Comparison of ENCODE assay signal across 8 cellular contexts in the genomic region with DNA sequence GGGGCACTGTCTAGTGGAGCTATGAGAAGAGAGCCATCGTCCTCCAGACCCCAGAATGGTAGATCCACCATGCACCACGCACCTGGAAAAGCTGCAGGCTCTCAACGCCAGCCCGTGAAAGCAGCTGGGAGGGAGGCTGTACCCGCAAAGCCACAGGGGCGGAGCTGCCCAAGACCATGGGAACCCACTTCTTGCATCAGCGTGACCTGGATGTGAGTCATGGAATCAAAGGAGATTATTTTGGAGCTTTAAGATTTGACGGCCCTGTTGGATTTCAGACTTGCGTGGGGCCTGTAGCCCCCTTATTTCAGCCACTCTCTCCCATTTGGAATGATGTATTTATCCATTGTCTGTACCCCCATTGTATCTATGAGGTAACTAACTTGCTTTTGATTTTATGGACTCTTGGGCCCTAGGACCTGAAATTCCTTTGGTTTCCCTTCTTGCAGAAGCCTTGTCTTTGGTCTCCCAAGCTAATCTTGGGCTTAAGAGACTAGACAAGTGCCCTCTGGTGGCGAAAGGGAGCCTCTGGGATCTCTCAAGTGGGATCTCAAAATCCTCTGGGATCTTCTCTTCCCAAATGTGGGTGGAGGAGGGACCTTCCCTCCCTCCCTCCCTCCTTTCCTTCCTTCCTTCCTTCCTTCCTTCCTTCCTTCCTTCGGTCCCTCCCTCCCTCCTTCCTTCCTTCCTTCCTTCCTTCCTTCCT. TPM values are rescaled to one million over a fixed set of nuclear protein-coding genes. Genes with fewer than 3 reads are reported as not detected.
DNase-seq lines count a peak whose midpoint lies in the region; ATAC-seq and TF ChIP-seq lines count a peak whose summit lies in the region.

No MANE protein-coding gene starts in this region.

- H3K4me1 ChIP-seq in SJSA1 (replicated peaks), result no peaks in the 10 kb centered on the region

- H3K27me3 ChIP-seq in SJSA1 (replicated peaks), result no peaks in the 10 kb centered on the region

- H3K4me3 Mint-ChIP-seq in T-helper 2 cell treated with Interferon-gamma antibody and Interleukin-4, amounts not matched to agents 5 μg/mL and 100 μg/mL, for 36 hours, result no peak overlapping the region

- ATAC-seq in GM18502 (IDR thresholded peaks at IDR 0.05; ENCODE audit: poor library complexity, unreplicated experiment), result no peak
- ATAC-seq in stimulated activated naive CD8-positive, alpha-beta T cell treated with anti-CD3 and anti-CD28 coated beads, Interleukin-15, Interleukin-2, amounts not matched to agents 100 U/mL and 50 U/mL, for 24 hours, result no peak

- H3K27ac ChIP-seq in C4-2B (no peak overlapping the region), SJSA1 (no peak overlapping the region)

- H3K4me1 Mint-ChIP-seq in T-helper 2 cell treated with Interferon-gamma antibody and Interleukin-4, amounts not matched to agents 5 μg/mL and 100 μg/mL, for 36 hours (ENCODE audit: low read depth), result peaks cover 2% of the 10 kb centered on the region

- no peaks in the 10 kb centered on the region for H3K36me3 ChIP-seq in SJSA1

- no peaks in the 10 kb centered on the region for H3K27me3 Mint-ChIP-seq in T-helper 2 cell treated with Interferon-gamma antibody and Interleukin-4, amounts not matched to agents 5 μg/mL and 100 μg/mL, for 36 hours (ENCODE audit: low read depth)

- H3K36me3 Mint-ChIP-seq in T-helper 2 cell treated with Interferon-gamma antibody and Interleukin-4, amounts not matched to agents 5 μg/mL and 100 μg/mL, for 36 hours (ENCODE audit: low read depth), result no peaks in the 10 kb centered on the region

- peak; percentile 66 for DNase-seq in H4 (ENCODE audit: low spot score)
- peak; percentile 44 to 63 for DNase-seq in SJSA1 (ENCODE audit: low read depth in 1 of 2, low spot score in 2 of 2)
- peak; percentile 53 for DNase-seq in foreskin melanocyte
- peak; percentile 75 for DNase-seq in superior temporal gyrus (ENCODE audit: extremely low spot score)
- no peak for DNase-seq in T-helper 2 cell treated with Interferon-gamma antibody and Interleukin-4, amounts not matched to agents 5 μg/mL and 100 μg/mL, for 36 hours (ENCODE audit: low spot score)
- no peak for DNase-seq in stimulated activated naive CD8-positive, alpha-beta T cell treated with anti-CD3 and anti-CD28 coated beads, Interleukin-15, Interleukin-2, amounts not matched to agents 100 U/mL and 50 U/mL, for 24 hours

- no peaks in the 10 kb centered on the region for H3K9me3 Mint-ChIP-seq in T-helper 2 cell treated with Interferon-gamma antibody and Interleukin-4, amounts not matched to agents 5 μg/mL and 100 μg/mL, for 36 hours

- no peaks in the 10 kb centered on the region for H3K9me3 ChIP-seq in SJSA1 (replicated peaks)

- H3K27ac Mint-ChIP-seq in T-helper 2 cell treated with Interferon-gamma antibody and Interleukin-4, amounts not matched to agents 5 μg/mL and 100 μg/mL, for 36 hours, result no peak overlapping the region

- no peak overlapping the region for H3K4me3 ChIP-seq in SJSA1

- TF ChIP-seq CTCF in C4-2B (conservative IDR thresholded peaks at IDR 0.05), result peak; percentile 71

RNA-seq across cellular contexts. Expression of gene HAPSTR1, which starts 58.2 kb away (rescaled TPM):
- total RNA-seq in H4 (2014; rRNA removed; shearing (Covaris generic)), result 37.0 and 45.7 TPM in 2 replicates
- 72.6 and 91.1 TPM in 2 replicates for total RNA-seq in SJSA1 (2014; rRNA removed; shearing (Covaris generic))

Comparison
In these comparisons a context has a peak if more than half of its experiments do, and no peak if none do; other contexts are left out.
1. DNase-seq: peak in H4 (single experiment), SJSA1 (2 of 2), foreskin melanocyte (single experiment) and superior temporal gyrus (single experiment); none in T-helper 2 cell treated with Interferon-gamma antibody and Interleukin-4, amounts not matched to agents 5 μg/mL and 100 μg/mL, for 36 hours (single experiment) and stimulated activated naive CD8-positive, alpha-beta T cell treated with anti-CD3 and anti-CD28 coated beads, Interleukin-15, Interleukin-2, amounts not matched to agents 100 U/mL and 50 U/mL, for 24 hours (single experiment).